ENCODE assay signal across 21 cellular contexts in genomic region chr16:11507991-11508390, GRCh38.
"Had no signal": no experiment of that assay in that cellular context is flagged by ENCODE, and none has a peak within 500 bp of the region (broad histone marks: within the 10 kb centered on the region; RNA-seq: fewer than 3 reads in every experiment).

No MANE protein-coding gene starts in this region.

- H3K9me3 Mint-ChIP-seq: activated naive CD4-positive, alpha-beta T cell treated with anti-CD3 and anti-CD28 coated beads, Interleukin-2, amount 50 U/mL, for 24 hours; stimulated activated memory B cell treated with anti-CD40 and anti-IgM and Interleukin-4, amounts not matched to agents 10 μg/mL and 1 μg/mL and 100 μg/mL, for 72 hours had no signal

- H3K27me3 ChIP-seq: breast epithelium, gastrocnemius medialis, left lung, pancreas, sigmoid colon, spleen, upper lobe of right lung had no signal

- H3K36me3 Mint-ChIP-seq: activated naive CD4-positive, alpha-beta T cell treated with anti-CD3 and anti-CD28 coated beads, Interleukin-2, amount 50 U/mL, for 24 hours; stimulated activated memory B cell treated with anti-CD40 and anti-IgM and Interleukin-4, amounts not matched to agents 10 μg/mL and 1 μg/mL and 100 μg/mL, for 72 hours; WTC11 had no signal

- H3K27me3 Mint-ChIP-seq: activated naive CD4-positive, alpha-beta T cell treated with anti-CD3 and anti-CD28 coated beads, Interleukin-2, amount 50 U/mL, for 24 hours; stimulated activated memory B cell treated with anti-CD40 and anti-IgM and Interleukin-4, amounts not matched to agents 10 μg/mL and 1 μg/mL and 100 μg/mL, for 72 hours had no signal

- H3K9me3 ChIP-seq: breast epithelium, gastrocnemius medialis, left lung, pancreas, sigmoid colon, spleen, thoracic aorta, upper lobe of right lung had no signal

- H3K27ac ChIP-seq: breast epithelium, gastrocnemius medialis, left lung, pancreas, sigmoid colon, spleen, thoracic aorta, upper lobe of right lung had no signal

- H3K4me3 Mint-ChIP-seq: activated naive CD4-positive, alpha-beta T cell treated with anti-CD3 and anti-CD28 coated beads, Interleukin-2, amount 50 U/mL, for 24 hours; stimulated activated memory B cell treated with anti-CD40 and anti-IgM and Interleukin-4, amounts not matched to agents 10 μg/mL and 1 μg/mL and 100 μg/mL, for 72 hours; WTC11 had no signal

- H3K27ac Mint-ChIP-seq: activated naive CD4-positive, alpha-beta T cell treated with anti-CD3 and anti-CD28 coated beads, Interleukin-2, amount 50 U/mL, for 24 hours; WTC11 had no signal

- ATAC-seq: gastrocnemius medialis, left lung, pancreas, upper lobe of right lung, WTC11 had no signal

- DNase-seq: activated CD4-positive, alpha-beta T cell treated with anti-CD3 and anti-CD28 coated beads for 48 hours; activated CD8-positive, alpha-beta memory T cell treated with anti-CD3 and anti-CD28 coated beads, Interleukin-2, amount 50 U/mL, for 4 hours; activated gamma-delta T cell; activated T-cell treated with anti-CD3 and anti-CD28 coated beads, Interleukin-2, amount 50 U/mL, for 48 hours; cortex of kidney; effector CD4-positive, alpha-beta T cell; gastrocnemius medialis; head of caudate nucleus; left lung; mammary epithelial cell; midbrain; pancreas; sigmoid colon; spleen; stimulated activated CD4-positive, alpha-beta T cell treated with anti-CD3 and anti-CD28 coated beads, Interleukin-4, amount 100 ng/mL, for 4 hours; upper lobe of right lung had no signal

- H3K4me1 Mint-ChIP-seq: activated naive CD4-positive, alpha-beta T cell treated with anti-CD3 and anti-CD28 coated beads, Interleukin-2, amount 50 U/mL, for 24 hours had no signal

- H3K4me3 ChIP-seq: breast epithelium, gastrocnemius medialis, left lung, pancreas, sigmoid colon, spleen, thoracic aorta, upper lobe of right lung had no signal
